9 cellular contexts compared by ENCODE assay signal in the genomic region with DNA sequence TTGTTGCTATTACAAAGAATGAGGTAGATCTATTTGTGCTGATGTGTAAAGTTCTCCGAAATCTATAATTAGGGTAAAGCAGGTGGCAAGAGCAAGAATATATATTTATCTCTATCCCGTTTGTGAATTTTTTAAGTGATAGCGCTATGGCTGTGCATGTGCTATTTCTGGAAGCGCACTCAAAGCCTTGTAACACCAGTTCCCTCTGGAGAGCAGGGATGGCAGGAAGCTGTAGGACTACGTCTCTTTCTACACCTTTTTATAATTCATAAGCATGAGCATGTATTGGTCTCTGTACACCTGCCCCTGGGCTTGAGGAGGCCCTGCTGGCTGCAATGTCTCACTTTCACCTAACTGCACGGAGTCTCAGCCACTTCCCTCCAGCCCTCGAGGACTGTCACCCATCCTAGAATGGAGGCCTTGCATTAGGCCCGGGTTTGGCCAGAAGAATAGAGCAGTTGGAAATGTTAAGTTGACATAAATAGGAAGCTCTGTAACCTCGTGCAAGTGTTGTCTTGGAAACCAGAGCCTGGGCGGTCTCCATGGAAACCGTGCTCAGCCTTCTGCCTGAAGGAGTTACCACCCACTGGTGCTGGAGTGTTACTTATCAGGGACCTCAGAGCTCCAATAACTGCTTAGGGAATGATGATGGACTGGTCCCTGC. TPM values are rescaled to one million over a fixed set of nuclear protein-coding genes. Genes with fewer than 3 reads are reported as not detected.
DNase-seq lines count a peak whose midpoint lies in the region; ATAC-seq lines count a peak whose summit lies in the region.
"Had no signal": no experiment of that assay in that cellular context is flagged by ENCODE, and none has a peak within 500 bp of the region (broad histone marks: within the 10 kb centered on the region; RNA-seq: fewer than 3 reads in every experiment).

No MANE protein-coding gene starts in this region.

- no peaks in the 10 kb centered on the region for H3K9me3 Mint-ChIP-seq in activated CD8-positive, alpha-beta T cell treated with anti-CD3 and anti-CD28 coated beads, Interleukin-2, amount 10 ng/mL, durations not matched to agents 7 days and 5 days (ENCODE audit: insufficient read depth)
- no peaks in the 10 kb centered on the region for H3K9me3 Mint-ChIP-seq in activated naive CD4-positive, alpha-beta T cell treated with anti-CD3 and anti-CD28 coated beads for 36 hours

- H3K27ac ChIP-seq in BLaER1, result no peak overlapping the region

- POLR2A ChIA-PET in activated CD8-positive, alpha-beta T cell treated with anti-CD3 and anti-CD28 coated beads, Interleukin-2, amount 10 ng/mL, durations not matched to agents 7 days and 5 days (lab: Charles Lee), result interaction anchor here (0.8 kb wide), 1 partner anchor 13 kb away, joined by 3 read pairs; no protein-coding TSS in a partner anchor

- H3K4me3 ChIP-seq in BLaER1, result no peak overlapping the region

- peaks cover under 1% of the 10 kb centered on the region for H3K36me3 Mint-ChIP-seq in activated CD8-positive, alpha-beta T cell treated with anti-CD3 and anti-CD28 coated beads, Interleukin-2, amount 10 ng/mL, durations not matched to agents 7 days and 5 days (ENCODE audit: low read depth)
- H3K36me3 Mint-ChIP-seq in activated naive CD4-positive, alpha-beta T cell treated with anti-CD3 and anti-CD28 coated beads for 36 hours (ENCODE audit: low read depth), result no peaks in the 10 kb centered on the region

- peaks cover 15% of the 10 kb centered on the region for H3K4me1 ChIP-seq in BLaER1

- peak; percentile 46 for DNase-seq in activated CD8-positive, alpha-beta T cell treated with anti-CD3 and anti-CD28 coated beads, Interleukin-2, amount 10 ng/mL, durations not matched to agents 7 days and 5 days
- peak; percentile 64 for DNase-seq in iPS-NIHi7 (ENCODE audit: extremely low spot score)
- no peak for DNase-seq in activated naive CD4-positive, alpha-beta T cell treated with anti-CD3 and anti-CD28 coated beads for 36 hours
- DNase-seq: stimulated activated CD4-positive, alpha-beta T cell treated with anti-CD3 and anti-CD28 coated beads, Interleukin-15, amount 100 ng/mL, for 24 hours had no signal

- H3K9ac ChIP-seq in BLaER1, result no peak overlapping the region

- intact Hi-C loops in activated naive CD4-positive, alpha-beta T cell treated with anti-CD3 and anti-CD28 coated beads for 36 hours (cut with micrococcal nuclease), result no loop called here

- no peaks in the 10 kb centered on the region for H3K36me3 ChIP-seq in BLaER1

- H3K4me1 Mint-ChIP-seq in activated CD8-positive, alpha-beta T cell treated with anti-CD3 and anti-CD28 coated beads, Interleukin-2, amount 10 ng/mL, durations not matched to agents 7 days and 5 days (ENCODE audit: low read depth), result peaks cover 16% of the 10 kb centered on the region
- H3K4me1 Mint-ChIP-seq in activated naive CD4-positive, alpha-beta T cell treated with anti-CD3 and anti-CD28 coated beads for 36 hours (ENCODE audit: low read depth), result peaks cover 6% of the 10 kb centered on the region

- H3K27me3 ChIP-seq in BLaER1, result no peaks in the 10 kb centered on the region

- no peak overlapping the region for H3K27ac Mint-ChIP-seq in activated CD8-positive, alpha-beta T cell treated with anti-CD3 and anti-CD28 coated beads, Interleukin-2, amount 10 ng/mL, durations not matched to agents 7 days and 5 days
- H3K27ac Mint-ChIP-seq in activated naive CD4-positive, alpha-beta T cell treated with anti-CD3 and anti-CD28 coated beads for 36 hours, result no peak overlapping the region

- peak overlapping the region; percentile 69 for H3K4me2 ChIP-seq in BLaER1

- no peak overlapping the region for H3K4me3 Mint-ChIP-seq in activated CD8-positive, alpha-beta T cell treated with anti-CD3 and anti-CD28 coated beads, Interleukin-2, amount 10 ng/mL, durations not matched to agents 7 days and 5 days
- no peak overlapping the region for H3K4me3 Mint-ChIP-seq in activated naive CD4-positive, alpha-beta T cell treated with anti-CD3 and anti-CD28 coated beads for 36 hours

- no peaks in the 10 kb centered on the region for H3K27me3 Mint-ChIP-seq in activated CD8-positive, alpha-beta T cell treated with anti-CD3 and anti-CD28 coated beads, Interleukin-2, amount 10 ng/mL, durations not matched to agents 7 days and 5 days (ENCODE audit: low read depth)
- H3K27me3 Mint-ChIP-seq in activated naive CD4-positive, alpha-beta T cell treated with anti-CD3 and anti-CD28 coated beads for 36 hours (ENCODE audit: low read depth), result no peaks in the 10 kb centered on the region

- H4K20me1 ChIP-seq in BLaER1, result no peaks in the 10 kb centered on the region

- CTCF ChIA-PET in activated CD8-positive, alpha-beta T cell treated with anti-CD3 and anti-CD28 coated beads, Interleukin-2, amount 10 ng/mL, durations not matched to agents 7 days and 5 days (lab: Charles Lee), result interaction anchor here (1.1 to 1.6 kb wide), 3 partner anchors 8 to 102 kb away, joined by 4 to 6 read pairs (median 5); no protein-coding TSS in a partner anchor
- CTCF ChIA-PET in activated naive CD4-positive, alpha-beta T cell treated with anti-CD3 and anti-CD28 coated beads for 36 hours (lab: Charles Lee), result interaction anchor here (1.2 kb wide), 1 partner anchor 37 kb away, joined by 7 read pairs; no protein-coding TSS in a partner anchor

- ATAC-seq in HG03135 (IDR thresholded peaks at IDR 0.05; ENCODE audit: unreplicated experiment), result peak; percentile 57
- peak; percentile 72 for ATAC-seq in activated CD8-positive, alpha-beta T cell treated with anti-CD3 and anti-CD28 coated beads, Interleukin-2, amount 10 ng/mL, durations not matched to agents 7 days and 5 days
- ATAC-seq in HG03175 (IDR thresholded peaks at IDR 0.05; ENCODE audit: unreplicated experiment), result no peak
- no peak for ATAC-seq in HG03159 (IDR thresholded peaks at IDR 0.05; ENCODE audit: unreplicated experiment)
- no peak for ATAC-seq in HG03571 (IDR thresholded peaks at IDR 0.05; ENCODE audit: unreplicated experiment)

- no peaks in the 10 kb centered on the region for H3K9me3 ChIP-seq in BLaER1

RNA-seq across cellular contexts. Expression of a gene that starts 20.9 kb away (rescaled TPM):
- 10 to 100 TPM; 77.2 to 79.5 TPM for total RNA-seq in activated CD8-positive, alpha-beta T cell treated with anti-CD3 and anti-CD28 coated beads, Interleukin-2, amount 10 ng/mL, durations not matched to agents 7 days and 5 days
- 10 to 100 TPM; 13.0 to 13.6 TPM for total RNA-seq in activated naive CD4-positive, alpha-beta T cell treated with anti-CD3 and anti-CD28 coated beads for 36 hours

RNA-seq across cellular contexts. Expression of a gene that starts 39.4 kb away (rescaled TPM):
- 10 to 100 TPM; 12.3 to 12.5 TPM for total RNA-seq in activated CD8-positive, alpha-beta T cell treated with anti-CD3 and anti-CD28 coated beads, Interleukin-2, amount 10 ng/mL, durations not matched to agents 7 days and 5 days
- total RNA-seq in activated naive CD4-positive, alpha-beta T cell treated with anti-CD3 and anti-CD28 coated beads for 36 hours, result under 1 TPM; 0.35 to 0.43 TPM

Comparison
In these comparisons a context has a peak if more than half of its experiments do, and no peak if none do; other contexts are left out.
1. ATAC-seq: peak in HG03135 (single experiment) and activated CD8-positive, alpha-beta T cell treated with anti-CD3 and anti-CD28 coated beads, Interleukin-2, amount 10 ng/mL, durations not matched to agents 7 days and 5 days (single experiment); none in HG03175 (single experiment), HG03159 (single experiment) and HG03571 (single experiment).
2. RNA of a gene that starts 20.9 kb away (total RNA-seq): 77.2 to 79.5 TPM in activated CD8-positive, alpha-beta T cell treated with anti-CD3 and anti-CD28 coated beads, Interleukin-2, amount 10 ng/mL, durations not matched to agents 7 days and 5 days; 13.0 to 13.6 TPM in activated naive CD4-positive, alpha-beta T cell treated with anti-CD3 and anti-CD28 coated beads for 36 hours; every median in the first group is over 4 times any median in the second.
3. RNA of a gene that starts 39.4 kb away (total RNA-seq): 12.3 to 12.5 TPM in activated CD8-positive, alpha-beta T cell treated with anti-CD3 and anti-CD28 coated beads, Interleukin-2, amount 10 ng/mL, durations not matched to agents 7 days and 5 days; 0.35 to 0.43 TPM in activated naive CD4-positive, alpha-beta T cell treated with anti-CD3 and anti-CD28 coated beads for 36 hours; every median in the first group is over 4 times any median in the second.